22 cellular contexts compared by ENCODE assay signal in the genomic region with DNA sequence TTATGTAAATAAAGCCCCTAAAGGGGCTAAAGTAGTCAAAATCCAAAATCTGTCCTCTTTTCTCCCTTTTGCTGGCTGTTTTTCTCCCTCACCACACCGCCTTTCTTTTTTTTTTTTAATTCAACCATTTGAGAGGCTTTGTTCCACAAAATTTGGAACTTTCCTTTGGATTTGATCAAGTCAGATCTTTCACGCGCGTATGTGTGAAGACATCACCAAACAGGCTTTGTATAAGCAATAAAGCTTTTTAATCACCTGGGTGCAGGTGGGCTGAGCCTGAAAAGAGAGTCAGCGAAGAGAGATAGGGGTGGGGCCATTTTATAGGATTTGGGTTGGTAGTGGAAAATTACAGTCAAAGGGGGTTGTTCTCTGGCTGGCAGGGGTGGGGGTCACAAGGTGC. TPM values are rescaled to one million over a fixed set of nuclear protein-coding genes. Genes with fewer than 3 reads are reported as not detected.
"Had no signal": no experiment of that assay in that cellular context is flagged by ENCODE, and none has a peak within 500 bp of the region (broad histone marks: within the 10 kb centered on the region; RNA-seq: fewer than 3 reads in every experiment).

No MANE protein-coding gene starts in this region.

- H3K36me3 Mint-ChIP-seq: activated naive CD4-positive, alpha-beta T cell treated with anti-CD3 and anti-CD28 coated beads, Interleukin-2, amount 50 U/mL, for 72 hours; natural killer cell; type B pancreatic cell had no signal

- DNase-seq: activated B cell treated with CpG ODN at 0.5 μM for 24 hours; activated CD4-positive, alpha-beta T cell treated with anti-CD3 and anti-CD28 coated beads, Interleukin-2, amount 10 ng/mL, durations not matched to agents 24 days and 14 days; activated CD8-positive, alpha-beta memory T cell treated with anti-CD3 and anti-CD28 coated beads, Interleukin-2, amount 50 U/mL, for 4 hours; activated CD8-positive, alpha-beta T cell treated with anti-CD3 and anti-CD28 coated beads, Interleukin-2, amount 10 ng/mL, durations not matched to agents 7 days and 5 days; activated gamma-delta T cell; activated T-cell treated with anti-CD3 and anti-CD28 coated beads, Interleukin-2, amount 50 U/mL, for 72 hours; erythroblast; left ventricle myocardium inferior; mesenchymal stem cell; natural killer cell; nucleus accumbens; stimulated activated CD4-positive, alpha-beta T cell treated with anti-CD3 and anti-CD28 coated beads, Interleukin-15, amount 100 ng/mL, for 24 hours; stimulated activated CD4-positive, alpha-beta T cell treated with anti-CD3 and anti-CD28 coated beads, Interleukin-4, amount 100 ng/mL, for 24 hours; stimulated activated naive CD4-positive, alpha-beta T cell; substantia nigra; T-helper 17 cell had no signal

- H3K9me3 ChIP-seq: gastroesophageal sphincter, left ventricle myocardium inferior, right atrium auricular region had no signal

- ATAC-seq: activated CD8-positive, alpha-beta T cell treated with anti-CD3 and anti-CD28 coated beads, Interleukin-2, amount 10 ng/mL, durations not matched to agents 7 days and 5 days; activated naive CD4-positive, alpha-beta T cell treated with anti-CD3 and anti-CD28 coated beads, Interleukin-2, amount 50 U/mL, for 72 hours; activated T-cell treated with anti-CD3 and anti-CD28 coated beads, Interleukin-2, amount 50 U/mL, for 72 hours; gastroesophageal sphincter; natural killer cell; T-helper 17 cell had no signal

- H3K9me3 Mint-ChIP-seq: activated B cell treated with CpG ODN at 0.5 μM for 24 hours; activated CD4-positive, alpha-beta T cell treated with anti-CD3 and anti-CD28 coated beads, Interleukin-2, amount 10 ng/mL, durations not matched to agents 24 days and 14 days; activated naive CD4-positive, alpha-beta T cell treated with anti-CD3 and anti-CD28 coated beads, Interleukin-2, amount 50 U/mL, for 72 hours; activated T-cell treated with anti-CD3 and anti-CD28 coated beads, Interleukin-2, amount 50 U/mL, for 72 hours; natural killer cell; type B pancreatic cell had no signal

- H3K4me1 Mint-ChIP-seq: natural killer cell, T-helper 17 cell had no signal

- H3K4me3 Mint-ChIP-seq: activated B cell treated with CpG ODN at 0.5 μM for 24 hours; activated CD4-positive, alpha-beta T cell treated with anti-CD3 and anti-CD28 coated beads, Interleukin-2, amount 10 ng/mL, durations not matched to agents 24 days and 14 days; activated CD8-positive, alpha-beta T cell treated with anti-CD3 and anti-CD28 coated beads, Interleukin-2, amount 10 ng/mL, durations not matched to agents 7 days and 5 days; activated T-cell treated with anti-CD3 and anti-CD28 coated beads, Interleukin-2, amount 50 U/mL, for 72 hours; natural killer cell; T-helper 17 cell; type B pancreatic cell had no signal

- H3K27me3 ChIP-seq: cardiac muscle cell, gastroesophageal sphincter, right atrium auricular region had no signal

- H3K27ac ChIP-seq: cardiac muscle cell, gastroesophageal sphincter, left ventricle myocardium inferior, right atrium auricular region, skin epidermis had no signal

- H3K27ac Mint-ChIP-seq: activated B cell treated with CpG ODN at 0.5 μM for 24 hours; activated CD4-positive, alpha-beta T cell treated with anti-CD3 and anti-CD28 coated beads, Interleukin-2, amount 10 ng/mL, durations not matched to agents 24 days and 14 days; activated CD8-positive, alpha-beta T cell treated with anti-CD3 and anti-CD28 coated beads, Interleukin-2, amount 10 ng/mL, durations not matched to agents 7 days and 5 days; activated naive CD4-positive, alpha-beta T cell treated with anti-CD3 and anti-CD28 coated beads, Interleukin-2, amount 50 U/mL, for 72 hours; activated T-cell treated with anti-CD3 and anti-CD28 coated beads, Interleukin-2, amount 50 U/mL, for 72 hours; natural killer cell; T-helper 17 cell; type B pancreatic cell had no signal

- H3K4me3 ChIP-seq: cardiac muscle cell, gastroesophageal sphincter, left ventricle myocardium inferior, right atrium auricular region, skin epidermis had no signal

- H3K27me3 Mint-ChIP-seq: activated B cell treated with CpG ODN at 0.5 μM for 24 hours, T-helper 17 cell, type B pancreatic cell had no signal

- H3K4me1 ChIP-seq: left ventricle myocardium inferior had no signal

- H3K36me3 ChIP-seq: cardiac muscle cell, gastroesophageal sphincter, left ventricle myocardium inferior, right atrium auricular region had no signal

RNA-seq across cellular contexts. Expression of gene HPDL, which starts 5.3 kb away (rescaled TPM):
- total RNA-seq: left ventricle myocardium inferior, right atrium auricular region had no signal
